ENCODE assay signal across 1 cellular context in the genomic region with DNA sequence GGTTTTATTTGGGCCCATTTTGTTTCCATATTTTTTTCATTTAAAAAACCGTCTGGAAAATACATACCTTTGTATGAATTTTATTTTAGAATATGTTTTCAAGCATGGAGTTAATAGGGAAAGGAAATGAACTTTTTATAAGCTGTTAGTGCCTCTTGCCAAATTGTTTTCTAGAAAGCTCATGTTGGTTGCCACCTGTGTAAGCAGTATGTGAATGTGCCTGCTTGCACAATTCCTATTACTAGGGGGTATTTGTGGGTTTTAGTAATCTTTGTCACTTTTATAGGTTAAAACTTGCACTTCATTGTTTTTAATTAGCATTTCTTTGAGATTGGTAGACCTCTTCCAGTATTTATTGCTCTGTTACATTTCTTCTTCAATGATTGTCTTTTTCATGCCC.
TF ChIP-seq lines count a peak whose summit lies in the region.

No MANE protein-coding gene starts in this region.

TF ChIP-seq in SK-N-SH, 30 proteins besides CTCF, POLR2A, EP300 and RAD21 (continued from another document):
- TF ChIP-seq FOSL2 (IDR thresholded peaks at IDR 0.05; ENCODE audit: borderline replicate concordance, low read depth) (no peak), TAF1 (IDR thresholded peaks at IDR 0.05; ENCODE audit: borderline replicate concordance, low read depth, low read length) (no peak), MEF2A (IDR thresholded peaks at IDR 0.05; ENCODE audit: borderline replicate concordance, low read depth) (no peak), RFX5 (IDR thresholded peaks at IDR 0.05; ENCODE audit: low read length) (no peak), GABPA (IDR thresholded peaks at IDR 0.05; ENCODE audit: low read depth) (no peak)
- TF ChIP-seq, protein P1, sequence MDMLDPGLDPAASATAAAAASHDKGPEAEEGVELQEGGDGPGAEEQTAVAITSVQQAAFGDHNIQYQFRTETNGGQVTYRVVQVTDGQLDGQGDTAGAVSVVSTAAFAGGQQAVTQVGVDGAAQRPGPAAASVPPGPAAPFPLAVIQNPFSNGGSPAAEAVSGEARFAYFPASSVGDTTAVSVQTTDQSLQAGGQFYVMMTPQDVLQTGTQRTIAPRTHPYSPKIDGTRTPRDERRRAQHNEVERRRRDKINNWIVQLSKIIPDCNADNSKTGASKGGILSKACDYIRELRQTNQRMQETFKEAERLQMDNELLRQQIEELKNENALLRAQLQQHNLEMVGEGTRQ (IDR thresholded peaks at IDR 0.05; ENCODE audit: borderline replicate concordance, low read depth, low read length) = no peak
